ENCODE assay signal across 8 cellular contexts in genomic region chr20:63537525-63538203, GRCh38. TPM values are rescaled to one million over a fixed set of nuclear protein-coding genes. Genes with fewer than 3 reads are reported as not detected.
DNase-seq lines count a peak whose midpoint lies in the region; ATAC-seq and TF ChIP-seq lines count a peak whose summit lies in the region.

No MANE protein-coding gene starts in this region.

- DNase-seq in DMS79 treated with DMSO at 0.1 percent for 48 hours (lab: John Stamatoyannopoulos, UW): peak; percentile 81
- peak; percentile 99 for DNase-seq in HuH-7.5 (ENCODE audit: low spot score)
- DNase-seq in OCI-M2 (lab: John Stamatoyannopoulos, UW; ENCODE audit: unreplicated experiment): peak; percentile 21
- peak; percentile 93 for DNase-seq in activated T-cell treated with anti-CD3 and anti-CD28 coated beads, Interleukin-2, amount 50 U/mL, for 1 hour
- DNase-seq in esophagus squamous epithelium (lab: John Stamatoyannopoulos, UW): peak; percentile 78
- DNase-seq in naive thymus-derived CD4-positive, alpha-beta T cell: peak; percentile 88 to 97 (median 92)
- peak; percentile 99 for DNase-seq in stimulated activated naive B cell treated with anti-CD40 and anti-IgM and Interleukin-4, amounts not matched to agents 10 μg/mL and 1 μg/mL and 100 μg/mL, for 72 hours

- H3K27ac ChIP-seq in esophagus squamous epithelium: peak overlapping the region; percentile 90 to 99 (median 95)
- peak overlapping the region; percentile 83 for H3K27ac ChIP-seq in naive thymus-derived CD4-positive, alpha-beta T cell (ENCODE audit: low read depth, low read length)

- intact Hi-C loops in esophagus squamous epithelium (cut with DNase I): loop anchor here (5.0 kb wide), 2 partner anchors 200 to 435 kb away; partner anchors contain the start of genes LIME1 and SLC2A4RG
- intact Hi-C loops in naive thymus-derived CD4-positive, alpha-beta T cell (cut with micrococcal nuclease): loop anchor here (1.0 to 10.0 kb wide), 25 partner anchors 15 to 583 kb away; partner anchors contain the start of genes ARFRP1 (in 2 of the 2), UCKL1 (in 2 of the 2), C20orf204 (in 1 of the 2) and LIME1 (in 1 of the 2)

- H3K4me1 ChIP-seq in esophagus squamous epithelium: peaks cover 31 to 91% (median 43%) of the 10 kb centered on the region in 3 donors
- H3K4me1 ChIP-seq in naive thymus-derived CD4-positive, alpha-beta T cell (ENCODE audit: control insufficient read depth in 2 of 2, insufficient read depth in 2 of 2, low read length in 2 of 2): peaks cover 15 to 21% of the 10 kb centered on the region in 2 donors

- H3K4me3 ChIP-seq in esophagus squamous epithelium: peak overlapping the region; percentile 46 to 67 (median 62)
- H3K4me3 ChIP-seq in naive thymus-derived CD4-positive, alpha-beta T cell (ENCODE audit: low read length): peak overlapping the region; percentile 68

- peak; percentile 94 to 99 (median 98) for TF ChIP-seq CTCF in esophagus squamous epithelium (IDR thresholded peaks at IDR 0.05)

- TF ChIP-seq POLR2A in esophagus squamous epithelium (IDR thresholded peaks at IDR 0.05): peak in 3 of 4 donors; percentile 61 to 78 (median 63)

- no peaks in the 10 kb centered on the region for H3K36me3 Mint-ChIP-seq in naive thymus-derived CD4-positive, alpha-beta T cell
- no peaks in the 10 kb centered on the region for H3K36me3 Mint-ChIP-seq in stimulated activated naive B cell treated with anti-CD40 and anti-IgM and Interleukin-4, amounts not matched to agents 10 μg/mL and 1 μg/mL and 100 μg/mL, for 72 hours

- no peaks in the 10 kb centered on the region for H3K9me3 ChIP-seq in esophagus squamous epithelium
- no peaks in the 10 kb centered on the region for H3K9me3 ChIP-seq in naive thymus-derived CD4-positive, alpha-beta T cell (ENCODE audit: control insufficient read depth in 2 of 3, low read length in 3 of 3)

- H3K27me3 ChIP-seq in esophagus squamous epithelium: peaks cover 0 to 80% (median 0%) of the 10 kb centered on the region in 4 donors
- no peaks in the 10 kb centered on the region for H3K27me3 ChIP-seq in naive thymus-derived CD4-positive, alpha-beta T cell (ENCODE audit: control insufficient read depth in 2 of 2, insufficient read depth in 2 of 2, low read length in 2 of 2)

- H3K27me3 Mint-ChIP-seq in naive thymus-derived CD4-positive, alpha-beta T cell: no peaks in the 10 kb centered on the region
- no peaks in the 10 kb centered on the region for H3K27me3 Mint-ChIP-seq in stimulated activated naive B cell treated with anti-CD40 and anti-IgM and Interleukin-4, amounts not matched to agents 10 μg/mL and 1 μg/mL and 100 μg/mL, for 72 hours

- CTCF ChIA-PET in naive thymus-derived CD4-positive, alpha-beta T cell (lab: Charles Lee): interaction anchor here (0.7 to 3.4 kb wide), 18 partner anchors 8 to 501 kb away, joined by 3 to 18 read pairs (median 4); partner anchors contain the start of genes ARFRP1, LIME1, PPDPF and ZGPAT

- ATAC-seq in GM21529 (IDR thresholded peaks at IDR 0.05; ENCODE audit: unreplicated experiment): peak; percentile 81
- peak; percentile 94 for ATAC-seq in naive thymus-derived CD4-positive, alpha-beta T cell
- peak; percentile 95 for ATAC-seq in stimulated activated naive B cell treated with anti-CD40 and anti-IgM and Interleukin-4, amounts not matched to agents 10 μg/mL and 1 μg/mL and 100 μg/mL, for 72 hours (replicated peaks)

- 0% methylated on average over 7 to 14 of the region's 34 CpGs for WGBS in esophagus squamous epithelium, 2 donors

- H3K4me3 Mint-ChIP-seq in naive thymus-derived CD4-positive, alpha-beta T cell: peak overlapping the region; percentile 48 to 86 (median 75)
- peak overlapping the region; percentile 83 for H3K4me3 Mint-ChIP-seq in stimulated activated naive B cell treated with anti-CD40 and anti-IgM and Interleukin-4, amounts not matched to agents 10 μg/mL and 1 μg/mL and 100 μg/mL, for 72 hours

- peaks cover 0 to 2% (median 0%) of the 10 kb centered on the region in 3 donors for H3K36me3 ChIP-seq in esophagus squamous epithelium
- no peaks in the 10 kb centered on the region for H3K36me3 ChIP-seq in naive thymus-derived CD4-positive, alpha-beta T cell (ENCODE audit: control insufficient read depth in 2 of 3, insufficient read depth in 3 of 3, low read length in 3 of 3)

- H3K4me1 Mint-ChIP-seq in naive thymus-derived CD4-positive, alpha-beta T cell: peaks cover 0 to 11% (median 7%) of the 10 kb centered on the region in 7 donors
- H3K4me1 Mint-ChIP-seq in stimulated activated naive B cell treated with anti-CD40 and anti-IgM and Interleukin-4, amounts not matched to agents 10 μg/mL and 1 μg/mL and 100 μg/mL, for 72 hours: peaks cover 26 to 45% of the 10 kb centered on the region in 2 donors

- no peaks in the 10 kb centered on the region for H3K9me3 Mint-ChIP-seq in naive thymus-derived CD4-positive, alpha-beta T cell
- no peaks in the 10 kb centered on the region for H3K9me3 Mint-ChIP-seq in stimulated activated naive B cell treated with anti-CD40 and anti-IgM and Interleukin-4, amounts not matched to agents 10 μg/mL and 1 μg/mL and 100 μg/mL, for 72 hours

- peak overlapping the region; percentile 36 to 91 (median 78) for H3K27ac Mint-ChIP-seq in naive thymus-derived CD4-positive, alpha-beta T cell
- peak overlapping the region; percentile 90 for H3K27ac Mint-ChIP-seq in stimulated activated naive B cell treated with anti-CD40 and anti-IgM and Interleukin-4, amounts not matched to agents 10 μg/mL and 1 μg/mL and 100 μg/mL, for 72 hours

- POLR2A ChIA-PET in naive thymus-derived CD4-positive, alpha-beta T cell (lab: Charles Lee): interaction anchor here (0.5 to 7.4 kb wide), 24 partner anchors 10 to 1349 kb away, joined by 3 to 89 read pairs (median 4); partner anchors contain the start of genes GMEB2, LIME1, PPDPF and RTEL1

RNA-seq across cellular contexts. Expression of gene PTK6, which starts 0.5 kb away (rescaled TPM):
- 100 to 1,000 TPM in 1 of 4 donors, 10 to 100 TPM in 3; 40.8 to 133 (median 49.7) TPM for total RNA-seq in esophagus squamous epithelium
- under 1 TPM in 4 of 5 experiments, not detected in 1; 0.19 to 0.96 (median 0.62) TPM for total RNA-seq in naive thymus-derived CD4-positive, alpha-beta T cell
- polyA plus RNA-seq in naive thymus-derived CD4-positive, alpha-beta T cell: under 1 TPM; 0.07 to 0.38 TPM

RNA-seq across cellular contexts. Expression of gene SRMS, which starts 9.9 kb away (rescaled TPM):
- not detected for total RNA-seq in esophagus squamous epithelium
- total RNA-seq in naive thymus-derived CD4-positive, alpha-beta T cell: under 1 TPM in 1 of 5 experiments, not detected in 4; 0.24 TPM
- not detected for polyA plus RNA-seq in naive thymus-derived CD4-positive, alpha-beta T cell

RNA-seq across cellular contexts. Expression of gene FNDC11, which starts 16.3 kb away (rescaled TPM):
- total RNA-seq in esophagus squamous epithelium: under 1 TPM in 1 of 4 donors, not detected in 3; under 0.01 TPM
- 1 to 10 TPM in 1 of 5 experiments, under 1 TPM in 4; 0.30 to 1.2 (median 0.32) TPM for total RNA-seq in naive thymus-derived CD4-positive, alpha-beta T cell
- polyA plus RNA-seq in naive thymus-derived CD4-positive, alpha-beta T cell: under 1 TPM; 0.22 to 0.90 TPM

RNA-seq across cellular contexts. Expression of gene PPDPF, which starts 17.1 kb away (rescaled TPM):
- total RNA-seq in esophagus squamous epithelium: 100 to 1,000 TPM; 142 to 613 (median 338) TPM
- 100 to 1,000 TPM; 138 to 225 (median 184) TPM for total RNA-seq in naive thymus-derived CD4-positive, alpha-beta T cell
- 10 to 100 TPM; 67.7 to 83.1 TPM for polyA plus RNA-seq in naive thymus-derived CD4-positive, alpha-beta T cell

RNA-seq across cellular contexts. Expression of gene HELZ2, which starts 36.4 kb away (rescaled TPM):
- 10 to 100 TPM; 23.7 to 37.6 (median 31.2) TPM for total RNA-seq in esophagus squamous epithelium
- 100 to 1,000 TPM in 1 of 5 experiments, 10 to 100 TPM in 4; 24.4 to 102 (median 42.1) TPM for total RNA-seq in naive thymus-derived CD4-positive, alpha-beta T cell
- 1 to 10 TPM; 3.8 to 5.8 TPM for polyA plus RNA-seq in naive thymus-derived CD4-positive, alpha-beta T cell

Comparison
In these comparisons a context has a peak if more than half of its experiments do, and no peak if none do; other contexts are left out.
1. Peak in every context shown above with its lines: DNase-seq, ATAC-seq, H3K4me3 ChIP-seq and H3K27ac ChIP-seq.
2. DNase-seq: peak in every context shown above with its lines; median percentile 99 in HuH-7.5; 99 in stimulated activated naive B cell treated with anti-CD40 and anti-IgM and Interleukin-4, amounts not matched to agents 10 μg/mL and 1 μg/mL and 100 μg/mL, for 72 hours; 93 in activated T-cell treated with anti-CD3 and anti-CD28 coated beads, Interleukin-2, amount 50 U/mL, for 1 hour; 92 in naive thymus-derived CD4-positive, alpha-beta T cell; 81 in DMS79 treated with DMSO at 0.1 percent for 48 hours; 78 in esophagus squamous epithelium; 21 in OCI-M2.
3. RNA of gene PTK6, which starts 0.5 kb away (total RNA-seq): 40.8 to 133 TPM in esophagus squamous epithelium; 0.19 to 0.96 TPM in naive thymus-derived CD4-positive, alpha-beta T cell; every median in the first group is over 10 times any median in the second.